Comparison of ENCODE assay signal across 1 cellular context in the genomic region with DNA sequence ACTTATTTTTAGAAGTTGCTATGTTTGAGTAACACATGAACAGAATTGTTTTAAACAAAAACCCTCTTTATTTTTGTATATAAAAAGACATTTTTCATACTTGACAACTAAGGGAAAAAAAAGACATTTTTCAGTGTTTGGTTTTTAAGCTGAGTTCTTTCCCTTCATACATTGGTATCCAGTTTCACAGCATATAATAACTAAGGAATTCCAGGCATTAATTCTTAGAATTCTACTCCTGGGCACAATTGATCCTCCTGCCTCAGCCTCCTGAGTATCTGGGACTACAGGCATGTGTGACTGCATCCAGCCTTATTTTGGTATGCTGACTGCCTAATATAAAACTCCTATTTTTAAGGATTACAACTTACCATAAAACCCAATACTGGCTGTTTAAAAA.
TF ChIP-seq lines count a peak whose summit lies in the region.

No MANE protein-coding gene starts in this region.

TF ChIP-seq in HepG2, 621 proteins besides CTCF, POLR2A, EP300 and RAD21:
- TF ChIP-seq ZC3H13 (CRISPR knock-in tag; IDR thresholded peaks at IDR 0.05), result no peak
- no peak for TF ChIP-seq THAP11 (CRISPR knock-in tag; IDR thresholded peaks at IDR 0.05)
- TF ChIP-seq RFXAP (CRISPR knock-in tag; IDR thresholded peaks at IDR 0.05; ENCODE audit: borderline replicate concordance), result no peak
